In genomic region chr5:177444106-177445051, GRCh38 we compare ENCODE assay signal across 8 cellular contexts. TPM values are rescaled to one million over a fixed set of nuclear protein-coding genes. Genes with fewer than 3 reads are reported as not detected.
A peak's percentile ranks its signal among the peaks of the same experiment; 100 is the strongest.
DNase-seq lines count a peak whose midpoint lies in the region; ATAC-seq lines count a peak whose summit lies in the region.
"Had no signal": no experiment of that assay in that cellular context is flagged by ENCODE, and none has a peak within 500 bp of the region (broad histone marks: within the 10 kb centered on the region; RNA-seq: fewer than 3 reads in every experiment).

No MANE protein-coding gene starts in this region.

- no peaks in the 10 kb centered on the region for H3K9me3 Mint-ChIP-seq in activated T-cell treated with anti-CD3 and anti-CD28 coated beads, Interleukin-2, amount 50 U/mL, for 72 hours
- H3K9me3 Mint-ChIP-seq in stimulated activated naive CD8-positive, alpha-beta T cell treated with anti-CD3 and anti-CD28 coated beads, Interleukin-15, amount 100 ng/mL, for 72 hours, result no peaks in the 10 kb centered on the region

- DNase-seq in stimulated activated CD4-positive, alpha-beta T cell treated with anti-CD3 and anti-CD28 coated beads, Interleukin-1b, Interleukin-23, amount 100 ng/mL, for 48 hours, result peak; percentile 19
- no peak for DNase-seq in stimulated activated CD4-positive, alpha-beta T cell treated with anti-CD3 and anti-CD28 coated beads, Interleukin-2, amount 100 ng/mL, for 48 hours
- DNase-seq in activated T-cell treated with anti-CD3 and anti-CD28 coated beads, Interleukin-2, amount 50 U/mL, for 72 hours, result no peak
- no peak for DNase-seq in stimulated activated naive CD8-positive, alpha-beta T cell treated with anti-CD3 and anti-CD28 coated beads, Interleukin-15, amount 100 ng/mL, for 72 hours
- DNase-seq in left cardiac atrium, result no peak
- DNase-seq: effector CD4-positive, alpha-beta T cell had no signal

- peak overlapping the region; percentile 81 to 95 for H3K4me3 Mint-ChIP-seq in activated T-cell treated with anti-CD3 and anti-CD28 coated beads, Interleukin-2, amount 50 U/mL, for 72 hours
- H3K4me3 Mint-ChIP-seq in stimulated activated naive CD8-positive, alpha-beta T cell treated with anti-CD3 and anti-CD28 coated beads, Interleukin-15, amount 100 ng/mL, for 72 hours, result peak overlapping the region; percentile 56 to 71

- H3K27ac Mint-ChIP-seq in activated T-cell treated with anti-CD3 and anti-CD28 coated beads, Interleukin-2, amount 50 U/mL, for 72 hours, result peak overlapping the region; percentile 66
- peak overlapping the region in 1 of 2 donors; percentile 74 for H3K27ac Mint-ChIP-seq in stimulated activated naive CD8-positive, alpha-beta T cell treated with anti-CD3 and anti-CD28 coated beads, Interleukin-15, amount 100 ng/mL, for 72 hours

- ATAC-seq in activated T-cell treated with anti-CD3 and anti-CD28 coated beads, Interleukin-2, amount 50 U/mL, for 72 hours (replicated peaks in 1 of 2), result peak in 1 of 2 donors; percentile 5
- peak; percentile 10 for ATAC-seq in stimulated activated naive CD8-positive, alpha-beta T cell treated with anti-CD3 and anti-CD28 coated beads, Interleukin-15, amount 100 ng/mL, for 72 hours
- ATAC-seq in left cardiac atrium, result no peak
- no peak for ATAC-seq in GM18519 (IDR thresholded peaks at IDR 0.05; ENCODE audit: low FRiP score, unreplicated experiment)
- ATAC-seq: left lung had no signal

- no peaks in the 10 kb centered on the region for H3K27me3 Mint-ChIP-seq in activated T-cell treated with anti-CD3 and anti-CD28 coated beads, Interleukin-2, amount 50 U/mL, for 72 hours (ENCODE audit: low read depth)
- no peaks in the 10 kb centered on the region for H3K27me3 Mint-ChIP-seq in stimulated activated naive CD8-positive, alpha-beta T cell treated with anti-CD3 and anti-CD28 coated beads, Interleukin-15, amount 100 ng/mL, for 72 hours

- peaks cover 4 to 6% of the 10 kb centered on the region in 2 donors for H3K36me3 Mint-ChIP-seq in activated T-cell treated with anti-CD3 and anti-CD28 coated beads, Interleukin-2, amount 50 U/mL, for 72 hours (ENCODE audit: insufficient read depth in 2 of 2)

- H3K4me1 Mint-ChIP-seq in activated T-cell treated with anti-CD3 and anti-CD28 coated beads, Interleukin-2, amount 50 U/mL, for 72 hours (ENCODE audit: low read depth), result peaks cover 68% of the 10 kb centered on the region
- H3K4me1 Mint-ChIP-seq in stimulated activated naive CD8-positive, alpha-beta T cell treated with anti-CD3 and anti-CD28 coated beads, Interleukin-15, amount 100 ng/mL, for 72 hours, result peaks cover 82% of the 10 kb centered on the region

- intact Hi-C loops in left cardiac atrium (cut with DNase I), result no loop called here

RNA-seq across cellular contexts. Expression of gene PRR7, which starts 2.2 kb away (rescaled TPM):
- total RNA-seq in activated T-cell treated with anti-CD3 and anti-CD28 coated beads, Interleukin-2, amount 50 U/mL, for 72 hours, result 10 to 100 TPM; 12.1 to 16.0 TPM
- total RNA-seq in left cardiac atrium, result 1 to 10 TPM in 1 of 2 donors, under 1 TPM in 1; 0.59 to 1.6 TPM

RNA-seq across cellular contexts. Expression of gene GRK6, which starts 17.9 kb away (rescaled TPM):
- 100 to 1,000 TPM; 133 to 135 TPM for total RNA-seq in activated T-cell treated with anti-CD3 and anti-CD28 coated beads, Interleukin-2, amount 50 U/mL, for 72 hours
- total RNA-seq in left cardiac atrium, result 10 to 100 TPM; 14.6 to 20.1 TPM

RNA-seq across cellular contexts. Expression of gene DBN1, which starts 29.1 kb away (rescaled TPM):
- 10 to 100 TPM; 69.5 to 98.8 TPM for total RNA-seq in activated T-cell treated with anti-CD3 and anti-CD28 coated beads, Interleukin-2, amount 50 U/mL, for 72 hours
- 10 to 100 TPM; 30.2 to 55.1 TPM for total RNA-seq in left cardiac atrium

RNA-seq across cellular contexts. Expression of gene F12, which starts 35.0 kb away (rescaled TPM):
- total RNA-seq in activated T-cell treated with anti-CD3 and anti-CD28 coated beads, Interleukin-2, amount 50 U/mL, for 72 hours, result 1 to 10 TPM; 6.5 to 6.7 TPM
- under 1 TPM; 0.27 to 0.39 TPM for total RNA-seq in left cardiac atrium

RNA-seq across cellular contexts. Expression of gene PFN3, which starts 43.9 kb away (rescaled TPM):
- not detected for total RNA-seq in activated T-cell treated with anti-CD3 and anti-CD28 coated beads, Interleukin-2, amount 50 U/mL, for 72 hours
- total RNA-seq in left cardiac atrium, result not detected
- total RNA-seq: left lung had no signal

Comparison
In these comparisons a context has a peak if more than half of its experiments do, and no peak if none do; other contexts are left out.
1. RNA of gene PRR7, which starts 2.2 kb away (total RNA-seq): 12.1 to 16.0 TPM in activated T-cell treated with anti-CD3 and anti-CD28 coated beads, Interleukin-2, amount 50 U/mL, for 72 hours; 0.59 to 1.6 TPM in left cardiac atrium; every median in the first group is over 4 times any median in the second.
2. RNA of gene GRK6, which starts 17.9 kb away (total RNA-seq): 133 to 135 TPM in activated T-cell treated with anti-CD3 and anti-CD28 coated beads, Interleukin-2, amount 50 U/mL, for 72 hours; 14.6 to 20.1 TPM in left cardiac atrium; every median in the first group is over 4 times any median in the second.